In genomic region chr6:45590225-45590624, GRCh38 we compare ENCODE assay signal across 11 cellular contexts.
DNase-seq lines count a peak whose midpoint lies in the region; ATAC-seq and TF ChIP-seq lines count a peak whose summit lies in the region.
"Had no signal": no experiment of that assay in that cellular context is flagged by ENCODE, and none has a peak within 500 bp of the region (broad histone marks: within the 10 kb centered on the region; RNA-seq: fewer than 3 reads in every experiment).

No MANE protein-coding gene starts in this region.

- no peaks in the 10 kb centered on the region for H3K27me3 ChIP-seq in muscle layer of colon (ENCODE audit: control insufficient read depth in 1 of 2, insufficient read depth in 2 of 2, low read length in 2 of 2)
- no peaks in the 10 kb centered on the region for H3K27me3 ChIP-seq in aorta (ENCODE audit: control insufficient read depth in 1 of 2, insufficient read depth in 2 of 2, low read length in 1 of 2)
- H3K27me3 ChIP-seq in neural progenitor cell: no peaks in the 10 kb centered on the region

- TF ChIP-seq CTCF in brain (conservative IDR thresholded peaks at IDR 0.05) (no peak), neural progenitor cell (IDR thresholded peaks at IDR 0.05) (no peak)

- H3K36me3 Mint-ChIP-seq in brain (no peaks in the 10 kb centered on the region), neural progenitor cell (no peaks in the 10 kb centered on the region)
- H3K36me3 Mint-ChIP-seq: memory B cell had no signal

- no peak overlapping the region for H3K4me2 ChIP-seq in neural progenitor cell

- no peak overlapping the region for H2AFZ ChIP-seq in neural progenitor cell (replicated peaks)

- no peaks in the 10 kb centered on the region for H3F3A ChIP-seq in neural progenitor cell (ENCODE audit: low read depth)

- H3K4me1 Mint-ChIP-seq in brain (peaks cover 60% of the 10 kb centered on the region), neural progenitor cell (peaks cover 6% of the 10 kb centered on the region)

- H3K79me2 ChIP-seq in neural progenitor cell (ENCODE audit: low read depth): no peaks in the 10 kb centered on the region

- peak overlapping the region in 4 of 5 experiments; percentile 28 to 96 (median 80) for H3K27ac Mint-ChIP-seq in brain
- no peak overlapping the region for H3K27ac Mint-ChIP-seq in neural progenitor cell
- H3K27ac Mint-ChIP-seq: dendritic cell treated with granulocyte-macrophage colony-stimulating factor and Interleukin-4, amounts not matched to agents 40 ng/mL and 50 ng/mL, for 4 days; memory B cell had no signal

- no peaks in the 10 kb centered on the region for H3K36me3 ChIP-seq in muscle layer of colon (ENCODE audit: insufficient read depth, low read length)
- H3K36me3 ChIP-seq in aorta (ENCODE audit: control insufficient read depth in 1 of 2, insufficient read depth in 2 of 2, low read length in 1 of 2): no peaks in the 10 kb centered on the region
- no peaks in the 10 kb centered on the region for H3K36me3 ChIP-seq in neural progenitor cell

- H3K27ac ChIP-seq in muscle layer of colon (ENCODE audit: low read depth, low read length) (peak overlapping the region; percentile 59), aorta (ENCODE audit: low read depth in 1 of 2, low read length in 2 of 2) (no peak overlapping the region), neural progenitor cell (no peak overlapping the region)

- H3K9me3 ChIP-seq in muscle layer of colon (ENCODE audit: low read length) (no peaks in the 10 kb centered on the region), aorta (ENCODE audit: control insufficient read depth, low read length) (peaks cover 1% of the 10 kb centered on the region), neural progenitor cell (ENCODE audit: low read depth) (no peaks in the 10 kb centered on the region)

- DNase-seq in Caki2 (ENCODE audit: low read depth) (peak; percentile 94), NCI-H1417 treated with DMSO at 0.1 percent for 48 hours (lab: John Stamatoyannopoulos, UW) (peak; percentile 19), aorta (no peak), neural progenitor cell (ENCODE audit: low spot score) (no peak), NCI-H1436 treated with DMSO at 0.1 percent for 48 hours (lab: John Stamatoyannopoulos, UW) (no peak)
- DNase-seq: NCI-H446 had no signal

- no peak overlapping the region for H3K4me3 Mint-ChIP-seq in brain
- no peak overlapping the region for H3K4me3 Mint-ChIP-seq in neural progenitor cell
- H3K4me3 Mint-ChIP-seq: dendritic cell treated with granulocyte-macrophage colony-stimulating factor and Interleukin-4, amounts not matched to agents 40 ng/mL and 50 ng/mL, for 4 days; memory B cell had no signal

- 52 to 73% methylated on average over 4 of the region's 4 CpGs for WGBS in aorta, 2 donors

- H3K9ac ChIP-seq in muscle layer of colon (ENCODE audit: low read length) (no peak overlapping the region), neural progenitor cell (no peak overlapping the region)

- H3K4me1 ChIP-seq in muscle layer of colon (ENCODE audit: insufficient read depth, low read length): peaks cover 17% of the 10 kb centered on the region
- H3K4me1 ChIP-seq in aorta (ENCODE audit: control insufficient read depth in 1 of 2, insufficient read depth in 2 of 2, low read length in 2 of 2): no peaks in the 10 kb centered on the region
- no peaks in the 10 kb centered on the region for H3K4me1 ChIP-seq in neural progenitor cell

- H3K27me3 Mint-ChIP-seq in brain (no peaks in the 10 kb centered on the region), neural progenitor cell (ENCODE audit: insufficient read depth, low read depth) (peaks cover 2% of the 10 kb centered on the region)
- H3K27me3 Mint-ChIP-seq: dendritic cell treated with granulocyte-macrophage colony-stimulating factor and Interleukin-4, amounts not matched to agents 40 ng/mL and 50 ng/mL, for 4 days had no signal

- ATAC-seq in GM18909 (IDR thresholded peaks at IDR 0.05; ENCODE audit: poor library complexity, unreplicated experiment): no peak
- ATAC-seq in aorta (ENCODE audit: low FRiP score): no peak

- in situ Hi-C loops in Caki2 (cut with HindIII; ENCODE audit: low pct_unique_long_range_greater_than_20kb, low sequenced_read_pairs): no loop called here

- H3K4me3 ChIP-seq in muscle layer of colon (ENCODE audit: low read depth in 1 of 2, low read length in 2 of 2) (no peak overlapping the region), aorta (ENCODE audit: low read length in 2 of 2) (no peak overlapping the region), neural progenitor cell (no peak overlapping the region)

- H4K20me1 ChIP-seq in neural progenitor cell (ENCODE audit: low read depth): no peaks in the 10 kb centered on the region

- intact Hi-C loops in aorta (cut with DNase I): no loop called here

- no peaks in the 10 kb centered on the region for H3K9me3 Mint-ChIP-seq in brain
- H3K9me3 Mint-ChIP-seq in neural progenitor cell: no peaks in the 10 kb centered on the region
- H3K9me3 Mint-ChIP-seq: dendritic cell treated with granulocyte-macrophage colony-stimulating factor and Interleukin-4, amounts not matched to agents 40 ng/mL and 50 ng/mL, for 4 days; memory B cell had no signal

Comparison
In these comparisons a context has a peak if more than half of its experiments do, and no peak if none do; other contexts are left out.
1. DNase-seq: peak in Caki2 (single experiment) and NCI-H1417 treated with DMSO at 0.1 percent for 48 hours (single experiment); none in aorta (0 of 2), neural progenitor cell (single experiment) and NCI-H1436 treated with DMSO at 0.1 percent for 48 hours (single experiment).